In the genomic region with DNA sequence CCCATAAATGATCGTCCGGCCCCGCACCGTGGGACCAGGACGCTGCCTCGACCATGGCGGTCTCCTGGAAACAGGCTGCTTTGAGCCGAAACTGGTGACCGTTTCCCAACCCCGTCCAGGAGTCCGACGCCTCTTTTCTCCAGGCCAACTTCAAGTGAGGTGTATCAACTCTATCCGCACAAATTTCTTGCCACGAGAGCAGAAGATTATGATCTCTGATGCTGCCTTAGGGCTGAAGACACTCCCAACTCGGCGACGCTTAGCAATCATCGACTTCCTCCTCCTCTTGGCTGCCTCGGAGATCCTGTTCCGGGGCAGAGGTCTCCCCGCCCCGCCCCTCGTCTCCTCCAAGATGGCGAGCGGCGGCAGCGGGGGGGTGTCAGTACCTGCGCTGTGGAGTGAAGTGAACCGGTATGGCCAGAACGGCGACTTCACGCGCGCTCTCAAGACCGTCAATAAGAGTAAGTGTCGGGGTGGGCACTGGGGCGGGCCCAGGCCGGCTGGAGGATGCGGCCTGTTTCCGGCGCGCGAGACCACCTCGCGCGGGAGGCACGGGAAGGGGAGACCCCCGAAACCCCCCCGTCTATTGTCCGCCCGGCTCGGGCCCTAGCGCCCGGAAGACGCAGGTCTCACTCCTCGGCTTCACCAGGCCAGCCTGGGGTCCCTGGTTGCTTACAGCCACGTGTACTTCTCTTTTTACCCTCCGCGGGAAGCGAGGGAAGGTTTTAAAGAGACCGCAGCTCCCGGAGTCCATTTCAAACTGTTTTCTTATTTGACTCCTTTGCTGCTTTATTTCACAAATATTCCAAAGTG, we compare ENCODE assay signal across 1 cellular context.
A peak's percentile ranks its signal among the peaks of the same experiment; 100 is the strongest.
TF ChIP-seq lines count a peak whose summit lies in the region.

SRP72 (plus strand) TSS at position 334 of the 813 bp plus-strand sequence; CDS start at position 353, 19 bp downstream.

TF ChIP-seq in SK-N-SH, 30 proteins besides CTCF, POLR2A, EP300 and RAD21 (continued from another document):
- TF ChIP-seq FOXM1 (IDR thresholded peaks at IDR 0.05; ENCODE audit: low read depth) (no peak), POLR2AphosphoS5 (IDR thresholded peaks at IDR 0.05; ENCODE audit: low read depth, low read length) (peak; percentile 97), IRF3 (IDR thresholded peaks at IDR 0.05; ENCODE audit: low read depth, low read length) (no peak), RCOR1 (IDR thresholded peaks at IDR 0.05; ENCODE audit: low read length) (no peak), NFIC (IDR thresholded peaks at IDR 0.05; ENCODE audit: borderline replicate concordance) (no peak; the same call in 1 of the 2 replicates), FOSL2 (IDR thresholded peaks at IDR 0.05; ENCODE audit: borderline replicate concordance, low read depth) (no peak), SIN3A (IDR thresholded peaks at IDR 0.05; ENCODE audit: borderline replicate concordance, low read depth, low read length) (peak; percentile 18; the same call in 1 of the 2 replicates), FOXJ3 (CRISPR knock-in tag; IDR thresholded peaks at IDR 0.05) (no peak), USF1 (IDR thresholded peaks at IDR 0.05; ENCODE audit: borderline replicate concordance, low read depth) (no peak), RFX5 (IDR thresholded peaks at IDR 0.05; ENCODE audit: low read length) (no peak), ZBTB33 (IDR thresholded peaks at IDR 0.05; ENCODE audit: borderline replicate concordance, low read depth) (no peak), YY1 (IDR thresholded peaks at IDR 0.05; ENCODE audit: low read depth) (peak; percentile 93), TCF12 (IDR thresholded peaks at IDR 0.05) (peak; percentile 22; the same call in 1 of the 2 replicates), NRF1 (IDR thresholded peaks at IDR 0.05; ENCODE audit: low read depth, low read length) (no peak), CHD2 (IDR thresholded peaks at IDR 0.05; ENCODE audit: low read length, partially characterized antibody) (peak; percentile 62)
- TF ChIP-seq, protein P1, sequence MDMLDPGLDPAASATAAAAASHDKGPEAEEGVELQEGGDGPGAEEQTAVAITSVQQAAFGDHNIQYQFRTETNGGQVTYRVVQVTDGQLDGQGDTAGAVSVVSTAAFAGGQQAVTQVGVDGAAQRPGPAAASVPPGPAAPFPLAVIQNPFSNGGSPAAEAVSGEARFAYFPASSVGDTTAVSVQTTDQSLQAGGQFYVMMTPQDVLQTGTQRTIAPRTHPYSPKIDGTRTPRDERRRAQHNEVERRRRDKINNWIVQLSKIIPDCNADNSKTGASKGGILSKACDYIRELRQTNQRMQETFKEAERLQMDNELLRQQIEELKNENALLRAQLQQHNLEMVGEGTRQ (IDR thresholded peaks at IDR 0.05; ENCODE audit: borderline replicate concordance, low read depth, low read length) = no peak
